In genomic region chr6:156564807-156565149, GRCh38 we compare ENCODE assay signal across 8 cellular contexts.
DNase-seq lines count a peak whose midpoint lies in the region; TF ChIP-seq lines count a peak whose summit lies in the region.
"Had no signal": no experiment of that assay in that cellular context is flagged by ENCODE, and none has a peak within 500 bp of the region (broad histone marks: within the 10 kb centered on the region; RNA-seq: fewer than 3 reads in every experiment).

No MANE protein-coding gene starts in this region.

- H4K20me1 ChIP-seq in SU-DHL-6 (ENCODE audit: low read depth, low read length): no peaks in the 10 kb centered on the region
- H4K20me1 ChIP-seq: BLaER1 treated with 17β-estradiol and CSF1 and Interleukin-3, amounts not matched to agents 10 nM and 100 nM had no signal

- H3K9ac ChIP-seq in SU-DHL-6 (ENCODE audit: low read length) (no peak overlapping the region), parathyroid adenoma (no peak overlapping the region)
- H3K9ac ChIP-seq: BLaER1 treated with 17β-estradiol and CSF1 and Interleukin-3, amounts not matched to agents 10 nM and 100 nM had no signal

- TF ChIP-seq CTCF in SU-DHL-6 (IDR thresholded peaks at IDR 0.05; ENCODE audit: insufficient read depth, low read length, poor library complexity, severe bottlenecking): no peak
- no peak for TF ChIP-seq CTCF in parathyroid adenoma (IDR thresholded peaks at IDR 0.05)

- H3K4me2 ChIP-seq in SU-DHL-6 (ENCODE audit: low read depth, low read length, poor library complexity, severe bottlenecking) (peak overlapping the region; percentile 69), parathyroid adenoma (ENCODE audit: low read length) (no peak overlapping the region)

- DNase-seq in D341Med (ENCODE audit: low spot score): peak; percentile 47
- DNase-seq in HuH-7 (ENCODE audit: low spot score): peak; percentile 20
- no peak for DNase-seq in pons (ENCODE audit: low spot score)
- no peak for DNase-seq in NCI-H146 (lab: John Stamatoyannopoulos, UW)
- DNase-seq in stimulated activated naive CD4-positive, alpha-beta T cell (lab: John Stamatoyannopoulos, UW): no peak

- H3F3A ChIP-seq in SU-DHL-6 (ENCODE audit: insufficient read depth): peaks cover 7% of the 10 kb centered on the region; the same call in 1 of the 2 replicates

- no peaks in the 10 kb centered on the region for H3K36me3 ChIP-seq in SU-DHL-6 (ENCODE audit: low read length)
- H3K36me3 ChIP-seq in parathyroid adenoma (ENCODE audit: control insufficient read depth, insufficient read depth, low read length): no peaks in the 10 kb centered on the region
- H3K36me3 ChIP-seq: BLaER1 treated with 17β-estradiol and CSF1 and Interleukin-3, amounts not matched to agents 10 nM and 100 nM had no signal

- H2AFZ ChIP-seq in SU-DHL-6 (ENCODE audit: low read depth, low read length, severe bottlenecking) (no peak overlapping the region), parathyroid adenoma (peak overlapping the region; percentile 70)

- H3K9me2 ChIP-seq in SU-DHL-6 (replicated peaks; ENCODE audit: insufficient read depth, low read length): no peaks in the 10 kb centered on the region

- no peak overlapping the region for H3K27ac ChIP-seq in SU-DHL-6 (ENCODE audit: low read depth, low read length)
- no peak overlapping the region for H3K27ac ChIP-seq in parathyroid adenoma
- H3K27ac ChIP-seq: BLaER1 treated with 17β-estradiol and CSF1 and Interleukin-3, amounts not matched to agents 10 nM and 100 nM had no signal

- H3K4me1 ChIP-seq in parathyroid adenoma: no peaks in the 10 kb centered on the region

- H3K79me2 ChIP-seq in SU-DHL-6 (ENCODE audit: insufficient read depth, low read length) (no peaks in the 10 kb centered on the region), parathyroid adenoma (no peaks in the 10 kb centered on the region)

- H3K4me3 ChIP-seq in SU-DHL-6 (ENCODE audit: insufficient read depth, low read length, poor library complexity, severe bottlenecking) (no peak overlapping the region), parathyroid adenoma (ENCODE audit: low read depth, low read length) (no peak overlapping the region)
- H3K4me3 ChIP-seq: BLaER1 treated with 17β-estradiol and CSF1 and Interleukin-3, amounts not matched to agents 10 nM and 100 nM had no signal

- H3K27me3 ChIP-seq in SU-DHL-6 (ENCODE audit: low read length) (no peaks in the 10 kb centered on the region), parathyroid adenoma (ENCODE audit: control insufficient read depth, insufficient read depth, low read length) (no peaks in the 10 kb centered on the region)
- H3K27me3 ChIP-seq: BLaER1 treated with 17β-estradiol and CSF1 and Interleukin-3, amounts not matched to agents 10 nM and 100 nM had no signal

- H3K9me3 ChIP-seq in SU-DHL-6 (ENCODE audit: insufficient read depth, low read length) (no peaks in the 10 kb centered on the region), parathyroid adenoma (ENCODE audit: control insufficient read depth, low read length) (no peaks in the 10 kb centered on the region)

Comparison
In these comparisons a context has a peak if more than half of its experiments do, and no peak if none do; other contexts are left out.
1. DNase-seq: peak in D341Med (single experiment) and HuH-7 (single experiment); none in pons (single experiment), NCI-H146 (single experiment) and stimulated activated naive CD4-positive, alpha-beta T cell (0 of 6).